12 cellular contexts compared by ENCODE assay signal in genomic region chr11:278001-278951, GRCh38. TPM values are rescaled to one million over a fixed set of nuclear protein-coding genes. Genes with fewer than 3 reads are reported as not detected.
DNase-seq lines count a peak whose midpoint lies in the region; ATAC-seq and TF ChIP-seq lines count a peak whose summit lies in the region.
"Had no signal": no experiment of that assay in that cellular context is flagged by ENCODE, and none has a peak within 500 bp of the region (broad histone marks: within the 10 kb centered on the region; RNA-seq: fewer than 3 reads in every experiment).

Gene NLRP6, plus strand, starts transcription at chr11:278407. Its CDS starts 163 bp downstream, at chr11:278570.

- peaks cover 40% of the 10 kb centered on the region for H3K4me1 Mint-ChIP-seq in activated T-cell treated with anti-CD3 and anti-CD28 coated beads, Interleukin-2, amount 50 U/mL, for 4 hours (ENCODE audit: low read depth)
- H3K4me1 Mint-ChIP-seq in activated T-helper 1 cell treated with anti-CD3 and anti-CD28 coated beads, Interleukin-12 subunit alpha, Interleukin-12 subunit beta, Interleukin-2, Interleukin-4 antibody, amounts not matched to agents 30 ng/mL and 10 ng/mL and 1 ng/mL, durations not matched to agents 14 hours and 24 hours and 36 hours (ENCODE audit: low read depth), result peaks cover 43% of the 10 kb centered on the region

- intact Hi-C loops in activated T-helper 1 cell treated with anti-CD3 and anti-CD28 coated beads, Interleukin-12 subunit alpha, Interleukin-12 subunit beta, Interleukin-2, Interleukin-4 antibody, amounts not matched to agents 30 ng/mL and 10 ng/mL and 1 ng/mL, durations not matched to agents 14 hours and 24 hours and 36 hours (cut with micrococcal nuclease), result no loop called here
- intact Hi-C loops in right lobe of liver (cut with DNase I) (no loop called here), testis (cut with DNase I; ENCODE audit: low total_unique reads) (no loop called here)

- TF ChIP-seq CTCF in right lobe of liver (IDR thresholded peaks at IDR 0.05) (no peak), testis (IDR thresholded peaks at IDR 0.05) (no peak)

- H3K36me3 Mint-ChIP-seq in activated T-cell treated with anti-CD3 and anti-CD28 coated beads, Interleukin-2, amount 50 U/mL, for 4 hours (ENCODE audit: insufficient read depth), result no peaks in the 10 kb centered on the region
- peaks cover 41% of the 10 kb centered on the region for H3K36me3 Mint-ChIP-seq in activated T-helper 1 cell treated with anti-CD3 and anti-CD28 coated beads, Interleukin-12 subunit alpha, Interleukin-12 subunit beta, Interleukin-2, Interleukin-4 antibody, amounts not matched to agents 30 ng/mL and 10 ng/mL and 1 ng/mL, durations not matched to agents 14 hours and 24 hours and 36 hours (ENCODE audit: low read depth)

- H3K27ac ChIP-seq in right lobe of liver (peak within 1 kb of the TSS in 1 of 3 donors; percentile 73), testis (no peak within 1 kb of the TSS)
- H3K27ac ChIP-seq: body of pancreas had no signal

- ATAC-seq in activated T-cell treated with anti-CD3 and anti-CD28 coated beads, Interleukin-2, amount 50 U/mL, for 4 hours, result no peak
- no peak for ATAC-seq in right lobe of liver
- ATAC-seq in GM21717 (IDR thresholded peaks at IDR 0.05; ENCODE audit: unreplicated experiment), result no peak
- no peak for ATAC-seq in GM19452 (IDR thresholded peaks at IDR 0.05; ENCODE audit: unreplicated experiment)
- ATAC-seq: body of pancreas had no signal

- H3K27me3 Mint-ChIP-seq in activated T-cell treated with anti-CD3 and anti-CD28 coated beads, Interleukin-2, amount 50 U/mL, for 4 hours (ENCODE audit: low read depth), result peaks cover 21% of the 10 kb centered on the region
- peaks cover 32% of the 10 kb centered on the region for H3K27me3 Mint-ChIP-seq in activated T-helper 1 cell treated with anti-CD3 and anti-CD28 coated beads, Interleukin-12 subunit alpha, Interleukin-12 subunit beta, Interleukin-2, Interleukin-4 antibody, amounts not matched to agents 30 ng/mL and 10 ng/mL and 1 ng/mL, durations not matched to agents 14 hours and 24 hours and 36 hours (ENCODE audit: insufficient read depth)

- H3K36me3 ChIP-seq in right lobe of liver, result no peaks in the 10 kb centered on the region
- H3K36me3 ChIP-seq in testis (ENCODE audit: low read depth, missing control alignments), result no peaks in the 10 kb centered on the region

- peaks cover 12% of the 10 kb centered on the region for H3K9me3 Mint-ChIP-seq in activated T-cell treated with anti-CD3 and anti-CD28 coated beads, Interleukin-2, amount 50 U/mL, for 4 hours
- peaks cover 11% of the 10 kb centered on the region for H3K9me3 Mint-ChIP-seq in activated T-helper 1 cell treated with anti-CD3 and anti-CD28 coated beads, Interleukin-12 subunit alpha, Interleukin-12 subunit beta, Interleukin-2, Interleukin-4 antibody, amounts not matched to agents 30 ng/mL and 10 ng/mL and 1 ng/mL, durations not matched to agents 14 hours and 24 hours and 36 hours

- TF ChIP-seq POLR2A in right lobe of liver (IDR thresholded peaks at IDR 0.05), result no peak
- no peak for TF ChIP-seq POLR2A in testis (IDR thresholded peaks at IDR 0.05)

- DNase-seq in activated T-cell treated with anti-CD3 and anti-CD28 coated beads, Interleukin-2, amount 50 U/mL, for 4 hours, result no peak
- DNase-seq in activated T-cell treated with anti-CD3 and anti-CD28 coated beads for 4 hours, result no peak
- DNase-seq in activated T-helper 1 cell treated with anti-CD3 and anti-CD28 coated beads, Interleukin-12 subunit alpha, Interleukin-12 subunit beta, Interleukin-2, Interleukin-4 antibody, amounts not matched to agents 30 ng/mL and 10 ng/mL and 1 ng/mL, durations not matched to agents 14 hours and 24 hours and 36 hours (ENCODE audit: low spot score), result no peak
- no peak for DNase-seq in right lobe of liver
- DNase-seq in testis, result no peak
- DNase-seq in glomerular visceral epithelial cell (ENCODE audit: extremely low spot score), result no peak
- DNase-seq: NCI-H2081 had no signal

- peak within 1 kb of the TSS; percentile 88 for H3K27ac Mint-ChIP-seq in activated T-helper 1 cell treated with anti-CD3 and anti-CD28 coated beads, Interleukin-12 subunit alpha, Interleukin-12 subunit beta, Interleukin-2, Interleukin-4 antibody, amounts not matched to agents 30 ng/mL and 10 ng/mL and 1 ng/mL, durations not matched to agents 14 hours and 24 hours and 36 hours

- H3K4me3 ChIP-seq in right lobe of liver (peak within 1 kb of the TSS; percentile 41 to 62 (median 52)), testis (peak within 1 kb of the TSS; percentile 26 to 41)
- H3K4me3 ChIP-seq: body of pancreas had no signal

- H3K27me3 ChIP-seq in right lobe of liver, result no peaks in the 10 kb centered on the region
- no peaks in the 10 kb centered on the region for H3K27me3 ChIP-seq in testis

- H3K9me3 ChIP-seq in right lobe of liver (no peaks in the 10 kb centered on the region), testis (no peaks in the 10 kb centered on the region)
- H3K9me3 ChIP-seq: body of pancreas had no signal

- 53% methylated on average over 20 of the region's 21 CpGs for WGBS in right lobe of liver (ENCODE audit: insufficient coverage, low coverage, low lambda C conversion rate, missing lambda C conversion rate)
- WGBS in testis, 2 donors, result 72 to 79% methylated on average over 21 of the region's 21 CpGs

- H3K4me3 Mint-ChIP-seq in activated T-cell treated with anti-CD3 and anti-CD28 coated beads, Interleukin-2, amount 50 U/mL, for 4 hours, result peak within 1 kb of the TSS; percentile 68
- H3K4me3 Mint-ChIP-seq in activated T-helper 1 cell treated with anti-CD3 and anti-CD28 coated beads, Interleukin-12 subunit alpha, Interleukin-12 subunit beta, Interleukin-2, Interleukin-4 antibody, amounts not matched to agents 30 ng/mL and 10 ng/mL and 1 ng/mL, durations not matched to agents 14 hours and 24 hours and 36 hours, result peak within 1 kb of the TSS; percentile 86

- H3K4me1 ChIP-seq in right lobe of liver (peaks cover 0 to 14% (median 7%) of the 10 kb centered on the region in 4 donors), testis (peaks cover 12% of the 10 kb centered on the region)

RNA-seq across cellular contexts. Expression of gene NLRP6, which starts in this region (rescaled TPM):
- total RNA-seq in activated T-cell treated with anti-CD3 and anti-CD28 coated beads, Interleukin-2, amount 50 U/mL, for 4 hours, result 1 to 10 TPM in 2 of 3 donors, under 1 TPM in 1; 0.33 to 3.2 (median 1.2) TPM
- total RNA-seq in activated T-helper 1 cell treated with anti-CD3 and anti-CD28 coated beads, Interleukin-12 subunit alpha, Interleukin-12 subunit beta, Interleukin-2, Interleukin-4 antibody, amounts not matched to agents 30 ng/mL and 10 ng/mL and 1 ng/mL, durations not matched to agents 14 hours and 24 hours and 36 hours, result 4.9 and 5.2 TPM in 2 replicates
- total RNA-seq in right lobe of liver, result 1 to 10 TPM in 4 of 6 experiments, under 1 TPM in 2; 0.22 to 6.2 (median 1.6) TPM
- 1 to 10 TPM in 1 of 2 donors, under 1 TPM in 1; 0.31 to 2.4 TPM for total RNA-seq in testis
- 0.26 TPM for polyA plus RNA-seq in testis (ENCODE audit: insufficient read depth, low read depth, low replicate concordance)
- total RNA-seq: HT1080, lung microvascular endothelial cell had no signal
